Comparison of ENCODE assay signal across 1 cellular context in genomic region chr17:81222906-81223757, GRCh38.
TF ChIP-seq lines count a peak whose summit lies in the region.

Gene CEP131, minus strand, starts transcription at chr17:81222965. Its CDS starts 2,909 bp downstream, at chr17:81220056.

TF ChIP-seq in HepG2, 621 proteins besides CTCF, POLR2A, EP300 and RAD21 (continued from another document and continues in another):
- TF ChIP-seq FOXP4 (CRISPR knock-in tag; IDR thresholded peaks at IDR 0.05) = no peak; the same call in 1 of the 2 replicates
- no peak for TF ChIP-seq TCF7L2 (IDR thresholded peaks at IDR 0.05; ENCODE audit: low read depth, low read length)
- no peak; the same call in 1 of the 2 replicates for TF ChIP-seq HIC2 (CRISPR knock-in tag; IDR thresholded peaks at IDR 0.05; ENCODE audit: low read depth)
- 0 out of 2 replicates have a peak, but pooled peaks have one; percentile 7 for TF ChIP-seq SOX5 (CRISPR knock-in tag; IDR thresholded peaks at IDR 0.05; ENCODE audit: borderline replicate concordance)
- peak; percentile 98 for TF ChIP-seq ZNF430 (CRISPR knock-in tag; IDR thresholded peaks at IDR 0.05)
- no peak for TF ChIP-seq ZNF720 (CRISPR knock-in tag; IDR thresholded peaks at IDR 0.05)
- TF ChIP-seq NR2C2 (CRISPR knock-in tag; IDR thresholded peaks at IDR 0.05; ENCODE audit: borderline replicate concordance) = no peak; the same call in 1 of the 2 replicates
- no peak for TF ChIP-seq JUNB (CRISPR knock-in tag; IDR thresholded peaks at IDR 0.05; ENCODE audit: borderline replicate concordance)
- TF ChIP-seq ZBTB34 (CRISPR knock-in tag; IDR thresholded peaks at IDR 0.05) = peak; percentile 42; the same call in 1 of the 2 replicates
- TF ChIP-seq HBP1 (CRISPR knock-in tag; IDR thresholded peaks at IDR 0.05; ENCODE audit: low read depth) = 0 out of 2 replicates have a peak, but pooled peaks have one; percentile 38
- peak; percentile 91; the same call in 1 of the 2 replicates for TF ChIP-seq ZNF510 (CRISPR knock-in tag; IDR thresholded peaks at IDR 0.05; ENCODE audit: low read depth)
- peak; percentile 73 for TF ChIP-seq ZBTB7B (CRISPR knock-in tag; IDR thresholded peaks at IDR 0.05)
- 0 out of 2 replicates have a peak, but pooled peaks have one; percentile 62 for TF ChIP-seq DMTF1 (CRISPR knock-in tag; IDR thresholded peaks at IDR 0.05)
- TF ChIP-seq RELA (CRISPR knock-in tag; IDR thresholded peaks at IDR 0.05) = no peak
- TF ChIP-seq GRHL1 (CRISPR knock-in tag; conservative IDR thresholded peaks at IDR 0.05) = no peak
- TF ChIP-seq NCOR1 (IDR thresholded peaks at IDR 0.05; ENCODE audit: borderline replicate concordance, low read length) = no peak
- no peak for TF ChIP-seq CHD4 (IDR thresholded peaks at IDR 0.05; ENCODE audit: borderline replicate concordance, low read length)
- TF ChIP-seq ZNF282 (IDR thresholded peaks at IDR 0.05; ENCODE audit: partially characterized antibody) = no peak
- TF ChIP-seq ZNF350 (CRISPR knock-in tag; IDR thresholded peaks at IDR 0.05; ENCODE audit: borderline replicate concordance, low read depth) = peak; percentile 66; the same call in 1 of the 2 replicates
- no peak for TF ChIP-seq RAD51 (IDR thresholded peaks at IDR 0.05; ENCODE audit: borderline replicate concordance)
- peak; percentile 44 for TF ChIP-seq RXRB (CRISPR knock-in tag; IDR thresholded peaks at IDR 0.05; ENCODE audit: borderline replicate concordance)
- TF ChIP-seq TOPORS (CRISPR knock-in tag; IDR thresholded peaks at IDR 0.05) = peak; percentile 74; the same call in 1 of the 2 replicates
- TF ChIP-seq TCF12 (IDR thresholded peaks at IDR 0.05) = no peak
- peak; percentile 32 for TF ChIP-seq TCF12 (CRISPR knock-in tag; IDR thresholded peaks at IDR 0.05)
- no peak for TF ChIP-seq ATAD3A (CRISPR knock-in tag; IDR thresholded peaks at IDR 0.05)
- TF ChIP-seq ZKSCAN1 (IDR thresholded peaks at IDR 0.05; ENCODE audit: low read length) = no peak
- TF ChIP-seq NCOA1 (CRISPR knock-in tag; IDR thresholded peaks at IDR 0.05) = no peak
- TF ChIP-seq ZNF589 (CRISPR knock-in tag; conservative IDR thresholded peaks at IDR 0.05) = 0 out of 2 replicates have a peak, but pooled peaks have one; percentile 17
- TF ChIP-seq IKZF4 (CRISPR knock-in tag; IDR thresholded peaks at IDR 0.05; ENCODE audit: borderline replicate concordance, low read depth, not compliant biosample characterization) = no peak
- TF ChIP-seq TBX2 (CRISPR knock-in tag; IDR thresholded peaks at IDR 0.05; ENCODE audit: borderline replicate concordance) = peak; percentile 13; the same call in 1 of the 2 replicates
- TF ChIP-seq ZNF367 (CRISPR knock-in tag; IDR thresholded peaks at IDR 0.05; ENCODE audit: borderline replicate concordance) = 0 out of 2 replicates have a peak, but pooled peaks have one; percentile 54
- TF ChIP-seq ATF7-NPFF (CRISPR knock-in tag; IDR thresholded peaks at IDR 0.05; ENCODE audit: low read depth) = peak; percentile 77; the same call in 1 of the 2 replicates
- no peak for TF ChIP-seq ZBTB40 (IDR thresholded peaks at IDR 0.05)
- peak; percentile 57 for TF ChIP-seq ZBTB40 (CRISPR knock-in tag; IDR thresholded peaks at IDR 0.05)
- TF ChIP-seq RFX5 (IDR thresholded peaks at IDR 0.05; ENCODE audit: low read depth, low read length) = peak; percentile 83
- no peak; the same call in 1 of the 2 replicates for TF ChIP-seq JUN (CRISPR knock-in tag; IDR thresholded peaks at IDR 0.05)
- no peak; the same call in 1 of the 2 replicates for TF ChIP-seq FOXA3 (CRISPR knock-in tag; IDR thresholded peaks at IDR 0.05)
- no peak for TF ChIP-seq ZNF333 (CRISPR knock-in tag; IDR thresholded peaks at IDR 0.05; ENCODE audit: borderline replicate concordance)
- TF ChIP-seq FOXO4 (CRISPR knock-in tag; conservative IDR thresholded peaks at IDR 0.05) = no peak
